8 cellular contexts compared by ENCODE assay signal in the genomic region with DNA sequence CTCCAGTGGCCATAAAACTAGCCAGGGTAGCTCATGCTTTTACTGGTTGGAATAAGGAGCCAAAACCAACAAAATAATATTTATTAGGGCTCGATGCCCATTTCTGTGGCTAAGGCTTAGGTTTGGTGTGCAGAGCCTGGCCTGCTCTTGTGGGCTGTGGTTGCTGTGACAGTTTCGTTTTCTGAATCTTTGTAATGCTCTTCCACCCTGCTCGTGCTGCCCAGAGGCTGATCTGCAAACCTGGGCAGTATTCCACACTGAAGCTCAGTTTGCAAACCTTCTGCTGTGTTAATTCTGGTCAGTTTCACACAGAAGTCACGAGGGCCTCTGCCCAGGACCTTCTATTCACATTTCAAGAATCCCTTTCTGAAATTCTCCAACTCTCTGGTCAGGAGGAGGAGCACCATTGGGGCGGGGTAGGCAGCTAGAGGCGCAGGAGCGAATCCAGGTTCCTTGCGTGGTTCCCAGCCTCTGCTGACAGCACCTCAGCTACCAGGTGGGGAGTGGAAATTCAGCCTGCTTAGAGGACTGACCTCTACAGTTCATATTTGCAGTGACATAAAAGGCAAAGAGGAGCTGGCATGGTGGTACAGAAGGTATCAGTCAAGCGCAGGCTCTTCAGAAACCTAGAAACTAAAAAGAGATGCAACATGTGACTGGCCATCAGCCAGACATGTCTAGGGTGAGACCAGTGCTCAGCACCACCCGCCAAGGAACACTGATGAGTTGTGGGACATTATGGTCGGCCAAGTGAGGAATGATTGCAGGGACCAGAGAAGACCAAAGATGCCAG. TPM values are rescaled to one million over a fixed set of nuclear protein-coding genes. Genes with fewer than 3 reads are reported as not detected.
DNase-seq lines count a peak whose midpoint lies in the region; ATAC-seq and TF ChIP-seq lines count a peak whose summit lies in the region.

No MANE protein-coding gene starts in this region.

- H3K27ac ChIP-seq in heart right ventricle, result peak overlapping the region in 2 of 10 donors; percentile 12 to 16

- H3K4me3 ChIP-seq in AG04449 (ENCODE audit: low read depth, low read length) (no peak overlapping the region), heart right ventricle (no peak overlapping the region)

- peaks cover 0 to 36% (median 31%) of the 10 kb centered on the region in 9 donors for H3K4me1 ChIP-seq in heart right ventricle

- peak; percentile 69 for DNase-seq in AG04449 (ENCODE audit: low read depth, low spot score)
- DNase-seq in GM19240 (ENCODE audit: insufficient read length, low spot score), result peak; percentile 77
- DNase-seq in NCI-H446 treated with DMSO at 0.1 percent for 48 hours (lab: John Stamatoyannopoulos, UW), result peak; percentile 15
- no peak for DNase-seq in heart right ventricle
- no peak for DNase-seq in effector CD8-positive, alpha-beta T cell (lab: John Stamatoyannopoulos, UW)
- DNase-seq in D341Med (ENCODE audit: low spot score), result no peak
- no peak for DNase-seq in activated naive CD4-positive, alpha-beta T cell (lab: John Stamatoyannopoulos, UW)
- DNase-seq in superior temporal gyrus (ENCODE audit: extremely low spot score), result no peak

- POLR2A ChIA-PET in AG04449 (lab: Yijun Ruan, JAX), result interaction anchor here (0.7 to 1.4 kb wide), 3 partner anchors 15 to 204 kb away, joined by 3 to 4 read pairs (median 3); partner anchors contain the start of genes C20orf144, CBFA2T2 and SNTA1

- 62 to 66% methylated on average over 11 of the region's 11 CpGs for whole genome bisulfite sequencing in heart right ventricle, 2 donors

- H3K9me3 ChIP-seq in heart right ventricle, result no peaks in the 10 kb centered on the region

- CTCF ChIA-PET in AG04449 (lab: Yijun Ruan, JAX), result interaction anchor here (2.0 to 10.9 kb wide), 3 partner anchors 17 to 385 kb away, joined by 4 to 99 read pairs (median 8); partner anchors contain the start of genes ACTL10 and C20orf144

- H3K36me3 ChIP-seq in heart right ventricle, result peaks cover 0 to 39% (median 23%) of the 10 kb centered on the region in 9 donors

- no peaks in the 10 kb centered on the region for H3K27me3 ChIP-seq in heart right ventricle

- intact Hi-C loops in heart right ventricle (cut with DNase I), result loop anchor here in 1 of 10 donors (5.0 kb wide), 1 partner anchor 190 kb away; no protein-coding TSS in a partner anchor

- TF ChIP-seq CTCF in AG04449 (IDR thresholded peaks at IDR 0.05; ENCODE audit: insufficient read depth, low read length, missing control alignments) (no peak), heart right ventricle (IDR thresholded peaks at IDR 0.05) (no peak)

- peak; percentile 9 to 66 (median 42) for ATAC-seq in heart right ventricle

RNA-seq across cellular contexts. Expression of gene C20orf144, which starts 14.3 kb away (rescaled TPM):
- not detected for total RNA-seq in heart right ventricle
- under 1 TPM in 1 of 2 donors, not detected in 1; 0.03 TPM for polyA plus RNA-seq in heart right ventricle

RNA-seq across cellular contexts. Expression of gene ACTL10, which starts 18.9 kb away (rescaled TPM):
- total RNA-seq in heart right ventricle, result under 1 TPM in 6 of 10 donors, not detected in 4; 0.11 to 0.39 (median 0.25) TPM
- polyA plus RNA-seq in heart right ventricle, result 1 to 10 TPM in 1 of 2 donors, under 1 TPM in 1; 0.59 to 1.2 TPM

RNA-seq across cellular contexts. Expression of gene NECAB3, which starts 26.4 kb away (rescaled TPM):
- 10 to 100 TPM; 53.7 to 92.8 (median 77.2) TPM for total RNA-seq in heart right ventricle
- polyA plus RNA-seq in heart right ventricle, result 10 to 100 TPM; 36.6 to 90.6 TPM

RNA-seq across cellular contexts. Expression of gene E2F1, which starts 38.4 kb away (rescaled TPM):
- 1 to 10 TPM in 8 of 10 donors, under 1 TPM in 2; 0.44 to 3.4 (median 1.5) TPM for total RNA-seq in heart right ventricle
- under 1 TPM; 0.73 to 0.91 TPM for polyA plus RNA-seq in heart right ventricle

Comparison
In these comparisons a context has a peak if more than half of its experiments do, and no peak if none do; other contexts are left out.
1. DNase-seq: peak in AG04449 (single experiment), GM19240 (single experiment) and NCI-H446 treated with DMSO at 0.1 percent for 48 hours (single experiment); none in heart right ventricle (0 of 2), effector CD8-positive, alpha-beta T cell (single experiment), D341Med (single experiment), activated naive CD4-positive, alpha-beta T cell (0 of 4) and superior temporal gyrus (single experiment).